Comparison of ENCODE assay signal across 9 cellular contexts in the genomic region with DNA sequence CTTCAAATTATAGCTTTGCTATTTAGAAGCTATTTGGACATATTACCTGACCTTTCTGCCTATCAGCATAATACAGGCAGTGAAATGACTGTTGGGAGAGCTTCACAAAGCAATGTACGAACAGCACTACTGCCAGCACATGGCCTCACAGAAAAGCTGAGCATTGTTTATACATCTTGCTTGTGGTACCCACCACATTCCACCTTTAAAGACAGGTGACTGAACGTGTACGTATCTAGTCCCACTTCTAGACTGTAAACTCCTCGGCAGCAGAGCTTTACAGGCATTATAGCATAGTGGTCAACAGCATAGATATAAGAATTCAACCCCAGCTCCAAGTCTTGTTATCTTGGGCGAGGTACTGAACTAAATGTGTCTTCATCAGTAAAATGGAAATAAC. TPM values are rescaled to one million over a fixed set of nuclear protein-coding genes. Genes with fewer than 3 reads are reported as not detected.
DNase-seq lines count a peak whose midpoint lies in the region; TF ChIP-seq lines count a peak whose summit lies in the region.
"Had no signal": no experiment of that assay in that cellular context is flagged by ENCODE, and none has a peak within 500 bp of the region (broad histone marks: within the 10 kb centered on the region; RNA-seq: fewer than 3 reads in every experiment).

No MANE protein-coding gene starts in this region.

- H3K4me3 ChIP-seq in GM12875 (ENCODE audit: low read depth, low read length), result peak overlapping the region; percentile 87
- H3K4me3 ChIP-seq in fibroblast of the aortic adventitia (ENCODE audit: low read depth, low read length), result peak overlapping the region; percentile 87
- peak overlapping the region; percentile 91 for H3K4me3 ChIP-seq in skeletal muscle satellite cell (ENCODE audit: low read length)

- intact Hi-C loops in posterior cingulate gyrus (cut with DNase I), result loop anchor here (2.0 kb wide), 1 partner anchor 16 kb away; no protein-coding TSS in a partner anchor

- peak overlapping the region; percentile 99 for H3K9ac ChIP-seq in skeletal muscle satellite cell (ENCODE audit: low read depth, low read length)

- no peaks in the 10 kb centered on the region for H3K9me3 ChIP-seq in skeletal muscle satellite cell (replicated peaks; ENCODE audit: low read length)

- H3K4me1 ChIP-seq in skeletal muscle satellite cell (ENCODE audit: control insufficient read depth, insufficient read depth, low read length), result peaks cover 41% of the 10 kb centered on the region

- H3K4me2 ChIP-seq in skeletal muscle satellite cell (ENCODE audit: low read length), result peak overlapping the region; percentile 90

- TF ChIP-seq CTCF in GM12875 (IDR thresholded peaks at IDR 0.05; ENCODE audit: borderline replicate concordance, insufficient read depth, low read depth, low read length), result no peak
- no peak for TF ChIP-seq CTCF in VCaP (conservative IDR thresholded peaks at IDR 0.05)
- TF ChIP-seq CTCF in fibroblast of the aortic adventitia (IDR thresholded peaks at IDR 0.05; ENCODE audit: insufficient read depth, low read length), result no peak

- no peaks in the 10 kb centered on the region for H3K27me3 ChIP-seq in skeletal muscle satellite cell (ENCODE audit: control insufficient read depth, insufficient read depth, low read length)

- H3K27ac ChIP-seq in VCaP, result peak overlapping the region; percentile 85

- peaks cover 8% of the 10 kb centered on the region for H3K36me3 ChIP-seq in skeletal muscle satellite cell (ENCODE audit: insufficient read depth, low read length)

- DNase-seq in fibroblast of the aortic adventitia (ENCODE audit: low read depth) (peak; percentile 17), posterior cingulate gyrus (no peak), HuH-7 (ENCODE audit: low spot score) (no peak), DMS153 (lab: John Stamatoyannopoulos, UW) (no peak), SK-N-DZ (ENCODE audit: low spot score) (no peak)
- DNase-seq: activated CD4-positive, alpha-beta T cell treated with anti-CD3 and anti-CD28 coated beads for 4 hours had no signal

RNA-seq across cellular contexts. Expression of gene JOSD1, which starts 1.6 kb away (rescaled TPM):
- 56.4 and 61.2 TPM in 2 replicates for total RNA-seq in fibroblast of the aortic adventitia (ENCODE audit: low replicate concordance)
- 38.8 and 43.0 TPM in 2 replicates for total RNA-seq in skeletal muscle satellite cell (2012; rRNA removed)
- 55.5 and 61.2 TPM in 2 replicates for polyA plus RNA-seq in SK-N-DZ (2014; cell fraction: cytosol; rRNA removed)
- polyA plus RNA-seq in SK-N-DZ (2014; cell fraction: nucleus; rRNA removed), result 41.2 and 43.9 TPM in 2 replicates

RNA-seq across cellular contexts. Expression of gene GTPBP1, which starts 6.6 kb away (rescaled TPM):
- total RNA-seq in fibroblast of the aortic adventitia (ENCODE audit: low replicate concordance), result 19.6 and 26.8 TPM in 2 replicates
- 19.4 and 21.0 TPM in 2 replicates for total RNA-seq in skeletal muscle satellite cell (2012; rRNA removed)
- polyA plus RNA-seq in SK-N-DZ (2014; cell fraction: cytosol; rRNA removed), result 56.2 and 67.9 TPM in 2 replicates
- 43.1 and 57.0 TPM in 2 replicates for polyA plus RNA-seq in SK-N-DZ (2014; cell fraction: nucleus; rRNA removed)

RNA-seq across cellular contexts. Expression of gene TOMM22, which starts 17.4 kb away (rescaled TPM):
- 32.2 and 70.4 TPM in 2 replicates for total RNA-seq in fibroblast of the aortic adventitia (ENCODE audit: low replicate concordance)
- 101 and 106 TPM in 2 replicates for total RNA-seq in skeletal muscle satellite cell (2012; rRNA removed)
- polyA plus RNA-seq in SK-N-DZ (2014; cell fraction: cytosol; rRNA removed), result 105 and 133 TPM in 2 replicates
- 59.6 and 63.5 TPM in 2 replicates for polyA plus RNA-seq in SK-N-DZ (2014; cell fraction: nucleus; rRNA removed)

RNA-seq across cellular contexts. Expression of gene CBY1, which starts 42.7 kb away (rescaled TPM):
- 14.3 and 19.4 TPM in 2 replicates for total RNA-seq in fibroblast of the aortic adventitia (ENCODE audit: low replicate concordance)
- total RNA-seq in skeletal muscle satellite cell (2012; rRNA removed), result 11.1 and 16.0 TPM in 2 replicates
- 10.0 and 14.1 TPM in 2 replicates for polyA plus RNA-seq in SK-N-DZ (2014; cell fraction: cytosol; rRNA removed)
- 12.8 and 19.8 TPM in 2 replicates for polyA plus RNA-seq in SK-N-DZ (2014; cell fraction: nucleus; rRNA removed)

RNA-seq across cellular contexts. Expression of gene FAM227A, which starts 43.0 kb away (rescaled TPM):
- total RNA-seq in fibroblast of the aortic adventitia (ENCODE audit: low replicate concordance), result 0.74 and 2.0 TPM in 2 replicates
- 1.3 and 3.9 TPM in 2 replicates for total RNA-seq in skeletal muscle satellite cell (2012; rRNA removed)
- 4.5 and 7.7 TPM in 2 replicates for polyA plus RNA-seq in SK-N-DZ (2014; cell fraction: cytosol; rRNA removed)
- 17.0 and 27.9 TPM in 2 replicates for polyA plus RNA-seq in SK-N-DZ (2014; cell fraction: nucleus; rRNA removed)
